17 cellular contexts compared by ENCODE assay signal in genomic region chr15:60369696-60370095, GRCh38. TPM values are rescaled to one million over a fixed set of nuclear protein-coding genes. Genes with fewer than 3 reads are reported as not detected.
DNase-seq lines count a peak whose midpoint lies in the region; ATAC-seq and TF ChIP-seq lines count a peak whose summit lies in the region.
"Had no signal": no experiment of that assay in that cellular context is flagged by ENCODE, and none has a peak within 500 bp of the region (broad histone marks: within the 10 kb centered on the region; RNA-seq: fewer than 3 reads in every experiment).

No MANE protein-coding gene starts in this region.

- H3K9me2 ChIP-seq in SK-N-SH, result no peaks in the 10 kb centered on the region

- H3K9me3 Mint-ChIP-seq in nephron, result peaks cover 2% of the 10 kb centered on the region
- H3K9me3 Mint-ChIP-seq: activated T-cell treated with anti-CD3 and anti-CD28 coated beads, Interleukin-2, amount 50 U/mL, for 4 hours; CD4-positive, alpha-beta T cell had no signal

- peaks cover 68% of the 10 kb centered on the region for H3F3A ChIP-seq in SK-N-SH (replicated peaks; ENCODE audit: insufficient read depth)

- no peak overlapping the region for H3K4me3 Mint-ChIP-seq in nephron
- H3K4me3 Mint-ChIP-seq: activated T-cell treated with anti-CD3 and anti-CD28 coated beads, Interleukin-2, amount 50 U/mL, for 4 hours; CD4-positive, alpha-beta T cell had no signal

- intact Hi-C loops in breast epithelium (cut with DNase I; ENCODE audit: low total_unique reads) (no loop called here), transverse colon (cut with DNase I; ENCODE audit: low total_unique reads) (no loop called here)

- no peak overlapping the region for H3K4me3 ChIP-seq in SK-N-SH (ENCODE audit: low read depth in 2 of 2, low read length in 1 of 2)
- no peak overlapping the region for H3K4me3 ChIP-seq in breast epithelium
- no peak overlapping the region for H3K4me3 ChIP-seq in transverse colon
- H3K4me3 ChIP-seq: adrenal gland, ovary had no signal

- peak overlapping the region; percentile 79; the same call in 1 of the 2 replicates for H3K9ac ChIP-seq in SK-N-SH

- in situ Hi-C loops in transverse colon (cut with MboI; ENCODE audit: low pct_ligation_motif_present in 1 of 4, low pct_unique_long_range_greater_than_20kb in 1 of 4, low sequenced_read_pairs in 3 of 4), result no loop called here

- 91% methylated on average over 5 of the region's 5 CpGs for WGBS in SK-N-SH (ENCODE audit: low lambda C conversion rate)
- WGBS in transverse colon (ENCODE audit: low coverage in 1 of 2), 2 donors, result 82 to 87% methylated on average over 4 to 5 of the region's 5 CpGs

- H3K4me2 ChIP-seq in SK-N-SH, result peak overlapping the region; percentile 67

- peaks cover 53% of the 10 kb centered on the region for H3K4me1 Mint-ChIP-seq in nephron

- H3K36me3 Mint-ChIP-seq in nephron (ENCODE audit: low read depth), result peaks cover 58% of the 10 kb centered on the region

- peaks cover 65% of the 10 kb centered on the region for H3K79me2 ChIP-seq in SK-N-SH (ENCODE audit: insufficient read depth)

- H3K27me3 ChIP-seq in SK-N-SH (ENCODE audit: insufficient read depth) (no peaks in the 10 kb centered on the region), breast epithelium (no peaks in the 10 kb centered on the region), transverse colon (no peaks in the 10 kb centered on the region)
- H3K27me3 ChIP-seq: adrenal gland, ovary had no signal

- CTCF ChIA-PET in SK-N-SH (lab: Yijun Ruan, JAX), result interaction anchor here (1.2 to 1.5 kb wide), 2 partner anchors 45 to 151 kb away, joined by 4 read pairs; no protein-coding TSS in a partner anchor

- ATAC-seq in SK-N-SH treated with all-trans-retinoic acid at 6 μM for 48 hours (no peak), HG03442 (IDR thresholded peaks at IDR 0.05; ENCODE audit: unreplicated experiment) (no peak)
- ATAC-seq: activated T-cell treated with anti-CD3 and anti-CD28 coated beads, Interleukin-2, amount 50 U/mL, for 4 hours had no signal

- H3K27ac ChIP-seq in SK-N-SH (ENCODE audit: low read depth in 2 of 2, low read length in 1 of 2) (peak overlapping the region; percentile 87 to 99; a peak in 3 of 4 replicates), breast epithelium (peak overlapping the region; percentile 93), transverse colon (peak overlapping the region; percentile 14 to 79 (median 47))
- H3K27ac ChIP-seq: ovary had no signal

- H2AFZ ChIP-seq in SK-N-SH (ENCODE audit: low read depth), result no peak overlapping the region

- no peak for DNase-seq in SK-N-SH
- no peak for DNase-seq in breast epithelium (ENCODE audit: low spot score in 2 of 2)
- DNase-seq in transverse colon, result no peak
- DNase-seq in NCI-H748 (lab: John Stamatoyannopoulos, UW; ENCODE audit: unreplicated experiment), result no peak
- no peak for DNase-seq in stimulated activated CD8-positive, alpha-beta memory T cell treated with anti-CD3 and anti-CD28 coated beads, Interleukin-4, amount 100 ng/mL, for 48 hours
- DNase-seq: activated T-cell treated with anti-CD3 and anti-CD28 coated beads, Interleukin-2, amount 50 U/mL, for 4 hours; CD4-positive, alpha-beta T cell; NCI-H1105; NCI-H2227 treated with DMSO at 0.1 percent for 48 hours; OCI-M1; ovary; stimulated activated CD4-positive, alpha-beta T cell treated with anti-CD3 and anti-CD28 coated beads, Interleukin-2, amount 100 ng/mL, for 24 hours; T-helper 1 cell had no signal

- no peaks in the 10 kb centered on the region for H3K9me3 ChIP-seq in SK-N-SH
- H3K9me3 ChIP-seq in breast epithelium, result no peaks in the 10 kb centered on the region
- no peaks in the 10 kb centered on the region for H3K9me3 ChIP-seq in transverse colon
- H3K9me3 ChIP-seq: adrenal gland, ovary had no signal

- no peak for TF ChIP-seq EP300 in SK-N-SH (IDR thresholded peaks at IDR 0.05; ENCODE audit: borderline replicate concordance in 1 of 2, low read depth in 1 of 2, low read length in 1 of 2)
- no peak for TF ChIP-seq EP300 in transverse colon (IDR thresholded peaks at IDR 0.05; ENCODE audit: low read depth)

- H3K36me3 ChIP-seq in SK-N-SH (replicated peaks in 1 of 2; ENCODE audit: control insufficient read depth in 1 of 2, insufficient read depth in 2 of 2, low read length in 1 of 2) (peaks cover 47 to 53% of the 10 kb centered on the region in 2 experiments), breast epithelium (no peaks in the 10 kb centered on the region), transverse colon (peaks cover 0 to 5% (median 0%) of the 10 kb centered on the region in 4 donors)
- H3K36me3 ChIP-seq: ovary had no signal

- peaks cover 21% of the 10 kb centered on the region for H4K20me1 ChIP-seq in SK-N-SH (ENCODE audit: insufficient read depth)

- no peaks in the 10 kb centered on the region for H3K27me3 Mint-ChIP-seq in nephron (ENCODE audit: low read depth)
- H3K27me3 Mint-ChIP-seq: CD4-positive, alpha-beta T cell had no signal

- peak overlapping the region in 2 of 3 experiments; percentile 83 to 94 for H3K27ac Mint-ChIP-seq in nephron
- H3K27ac Mint-ChIP-seq: CD4-positive, alpha-beta T cell had no signal

- TF ChIP-seq CTCF in SK-N-SH (IDR thresholded peaks at IDR 0.05), result no peak
- TF ChIP-seq CTCF in breast epithelium (IDR thresholded peaks at IDR 0.05), result no peak
- no peak for TF ChIP-seq CTCF in nephron (IDR thresholded peaks at IDR 0.05; ENCODE audit: unreplicated experiment in 3 of 3)
- TF ChIP-seq CTCF in transverse colon (IDR thresholded peaks at IDR 0.05), result no peak

- TF ChIP-seq POLR2A in breast epithelium (IDR thresholded peaks at IDR 0.05), result no peak
- TF ChIP-seq POLR2A in transverse colon (IDR thresholded peaks at IDR 0.05), result no peak

- no peak for TF ChIP-seq RAD21 in SK-N-SH (IDR thresholded peaks at IDR 0.05; ENCODE audit: low read length)

- POLR2A ChIA-PET in SK-N-SH (lab: Yijun Ruan, JAX), result no interaction called here

- H3K4me1 ChIP-seq in SK-N-SH (ENCODE audit: control insufficient read depth in 1 of 2, insufficient read depth in 2 of 2, low read depth in 1 of 2, low read length in 1 of 2), result peaks cover 13 to 59% of the 10 kb centered on the region in 2 experiments
- peaks cover 6 to 33% of the 10 kb centered on the region in 2 donors for H3K4me1 ChIP-seq in breast epithelium
- H3K4me1 ChIP-seq in transverse colon, result peaks cover 15 to 46% (median 35%) of the 10 kb centered on the region in 4 donors

TF ChIP-seq in SK-N-SH, 30 proteins besides CTCF, POLR2A, EP300 and RAD21:
- no peak for TF ChIP-seq FOXM1 (IDR thresholded peaks at IDR 0.05; ENCODE audit: low read depth)
- TF ChIP-seq RXRA (IDR thresholded peaks at IDR 0.05; ENCODE audit: borderline replicate concordance, low read depth), result no peak
- no peak for TF ChIP-seq GATA2 (CRISPR knock-in tag; IDR thresholded peaks at IDR 0.05)
- no peak for TF ChIP-seq GABPA (IDR thresholded peaks at IDR 0.05; ENCODE audit: low read depth)
- no peak for TF ChIP-seq MEF2A (IDR thresholded peaks at IDR 0.05; ENCODE audit: borderline replicate concordance, low read depth)
- no peak for TF ChIP-seq SMC3 (IDR thresholded peaks at IDR 0.05; ENCODE audit: low read depth, low read length)

TF ChIP-seq in SK-N-SH treated with all-trans-retinoic acid at 6 μM for 48 hours, 23 proteins besides CTCF, POLR2A, EP300 and RAD21:
- no peak for TF ChIP-seq ARNTL (CRISPR knock-in tag; IDR thresholded peaks at IDR 0.05; ENCODE audit: borderline replicate concordance, low read depth)
- no peak for TF ChIP-seq RARB (CRISPR knock-in tag; IDR thresholded peaks at IDR 0.05)
- no peak for TF ChIP-seq GLIS3 (CRISPR knock-in tag; IDR thresholded peaks at IDR 0.05)

RNA-seq across cellular contexts. Expression of gene ANXA2, which starts 28.1 kb away (rescaled TPM):
- 4,669 and 5,711 TPM in 2 replicates for polyA plus RNA-seq in SK-N-SH (2012; rRNA removed)
- polyA plus RNA-seq in SK-N-SH (2012; cell fraction: cytosol; rRNA removed), result 5,477 and 5,705 TPM in 2 replicates
- polyA plus RNA-seq in SK-N-SH (2012; cell fraction: nucleus; rRNA removed), result 2,958 and 4,347 TPM in 2 replicates
- total RNA-seq in breast epithelium (1,000 to 10,000 TPM in 1 of 3 donors, 100 to 1,000 TPM in 2; 875 to 1,598 (median 923) TPM), transverse colon (100 to 1,000 TPM; 487 to 718 (median 620) TPM)
